ENCODE assay signal across 8 cellular contexts in genomic region chr1:70504176-70504820, GRCh38.
DNase-seq lines count a peak whose midpoint lies in the region; ATAC-seq, FAIRE-seq and TF ChIP-seq lines count a peak whose summit lies in the region.

No MANE protein-coding gene starts in this region.

- H3K4me2 ChIP-seq in endothelial cell of umbilical vein (ENCODE audit: insufficient read depth, low read length), result no peak overlapping the region

- H4K20me1 ChIP-seq in endothelial cell of umbilical vein (replicated peaks; ENCODE audit: control insufficient read depth, extremely low read depth, insufficient read depth, low read length), result no peaks in the 10 kb centered on the region

- TF ChIP-seq CTCF in endothelial cell of umbilical vein (IDR thresholded peaks at IDR 0.05; ENCODE audit: extremely low read depth in 1 of 2, insufficient read depth in 1 of 2, low read depth in 1 of 2, low read length in 2 of 2), result no peak

- DNase-seq in DMS53 treated with DMSO at 0.1 percent for 48 hours (lab: John Stamatoyannopoulos, UW; ENCODE audit: unreplicated experiment), result peak; percentile 52
- DNase-seq in endothelial cell of umbilical vein (ENCODE audit: low read depth, low spot score), result peak; percentile 3
- no peak for DNase-seq in hypothalamus (lab: John Stamatoyannopoulos, UW)
- DNase-seq in frontal cortex (ENCODE audit: low spot score in 2 of 2), result no peak
- no peak for DNase-seq in ecto neural progenitor cell (ENCODE audit: low spot score)
- DNase-seq in NK-92 treated with Interleukin-12 subunit alpha and Interleukin-12 subunit beta, amount 100 ng/mL, for 24 hours (lab: John Stamatoyannopoulos, UW), result no peak

- no peaks in the 10 kb centered on the region for H3K9me3 ChIP-seq in endothelial cell of umbilical vein (replicated peaks; ENCODE audit: control insufficient read depth, insufficient read depth, low read length)

- dilution Hi-C loops in endothelial cell of umbilical vein (cut with MboI; ENCODE audit: extremely low pct_ligation_motif_present, low sequenced_read_pairs), result no loop called here

- peak; percentile 96 for ATAC-seq in GM19395 (IDR thresholded peaks at IDR 0.05; ENCODE audit: unreplicated experiment)
- peak; percentile 68 for ATAC-seq in HG03139 (IDR thresholded peaks at IDR 0.05; ENCODE audit: unreplicated experiment)

- CTCF ChIA-PET in endothelial cell of umbilical vein (lab: Charles Lee), result no interaction called here

- no peak overlapping the region for H3K4me3 ChIP-seq in endothelial cell of umbilical vein (replicated peaks in 1 of 3; ENCODE audit: insufficient read depth in 1 of 3, low read depth in 1 of 3, low read length in 3 of 3)

- H3K27ac ChIP-seq in endothelial cell of umbilical vein (ENCODE audit: insufficient read depth, low read depth, low read length), result no peak overlapping the region

- TF ChIP-seq POLR2A in endothelial cell of umbilical vein (IDR thresholded peaks at IDR 0.05; ENCODE audit: low read depth, low read length), result no peak

- H3K36me3 ChIP-seq in endothelial cell of umbilical vein (ENCODE audit: control insufficient read depth in 2 of 2, extremely low read depth in 1 of 2, insufficient read depth in 2 of 2, low read length in 2 of 2), result no peaks in the 10 kb centered on the region

- H3K9ac ChIP-seq in endothelial cell of umbilical vein (replicated peaks; ENCODE audit: extremely low read depth, insufficient read depth, low read length), result no peak overlapping the region

- FAIRE-seq in endothelial cell of umbilical vein (lab: Jason Lieb, UNC) (no peak), frontal cortex (lab: Jason Lieb, UNC) (no peak)

- no peaks in the 10 kb centered on the region for H3K4me1 ChIP-seq in endothelial cell of umbilical vein (ENCODE audit: control insufficient read depth, extremely low read depth, insufficient read depth, low read length)

- no peaks in the 10 kb centered on the region for H3K9me1 ChIP-seq in endothelial cell of umbilical vein (replicated peaks; ENCODE audit: control insufficient read depth, extremely low read depth, insufficient read depth, low read length)

- POLR2A ChIA-PET in endothelial cell of umbilical vein (lab: Charles Lee), result no interaction called here

- no peak overlapping the region for H2AFZ ChIP-seq in endothelial cell of umbilical vein (ENCODE audit: low read depth, low read length)

- no peaks in the 10 kb centered on the region for H3K79me2 ChIP-seq in endothelial cell of umbilical vein (ENCODE audit: control insufficient read depth, insufficient read depth, low read length)

- intact Hi-C loops in endothelial cell of umbilical vein (cut with micrococcal nuclease), result no loop called here

- BruUV-seq in endothelial cell of umbilical vein (replicated peaks; lab: Mats Ljungman, UMichigan), result no TSS peak

- H3K27me3 ChIP-seq in endothelial cell of umbilical vein (ENCODE audit: control insufficient read depth in 2 of 2, insufficient read depth in 2 of 2, low read length in 2 of 2), result no peaks in the 10 kb centered on the region

TF ChIP-seq in endothelial cell of umbilical vein, 7 proteins besides CTCF, POLR2A, EP300 and RAD21:
- TF ChIP-seq GATA2 (IDR thresholded peaks at IDR 0.05; ENCODE audit: insufficient read depth, insufficient read length, low read depth, low read length) (no peak), POLR2AphosphoS5 (IDR thresholded peaks at IDR 0.05; ENCODE audit: insufficient read depth, low read depth, low read length) (no peak), EZH2 (IDR thresholded peaks at IDR 0.05; ENCODE audit: borderline replicate concordance, low read depth, low read length, severe bottlenecking) (no peak), MYC (IDR thresholded peaks at IDR 0.05; ENCODE audit: low read depth, low read length) (no peak), JUN (IDR thresholded peaks at IDR 0.05; ENCODE audit: borderline replicate concordance, insufficient read depth, insufficient read length, low read depth) (no peak), FOS (IDR thresholded peaks at IDR 0.05; ENCODE audit: borderline replicate concordance, insufficient read depth, low read length) (no peak), MAX (IDR thresholded peaks at IDR 0.05; ENCODE audit: insufficient read depth, insufficient read length) (no peak)

Comparison
In these comparisons a context has a peak if more than half of its experiments do, and no peak if none do; other contexts are left out.
1. DNase-seq: peak in DMS53 treated with DMSO at 0.1 percent for 48 hours (single experiment) and endothelial cell of umbilical vein (single experiment); none in hypothalamus (0 of 51), frontal cortex (0 of 2), ecto neural progenitor cell (single experiment) and NK-92 treated with Interleukin-12 subunit alpha and Interleukin-12 subunit beta, amount 100 ng/mL, for 24 hours (single experiment).